In genomic region chr9:120872775-120873502, GRCh38 we compare ENCODE assay signal across 13 cellular contexts. TPM values are rescaled to one million over a fixed set of nuclear protein-coding genes. Genes with fewer than 3 reads are reported as not detected.
DNase-seq lines count a peak whose midpoint lies in the region; ATAC-seq, FAIRE-seq and TF ChIP-seq lines count a peak whose summit lies in the region.
"Had no signal": no experiment of that assay in that cellular context is flagged by ENCODE, and none has a peak within 500 bp of the region (broad histone marks: within the 10 kb centered on the region; RNA-seq: fewer than 3 reads in every experiment).

No MANE protein-coding gene starts in this region.

- 100% methylated on average over 4 of the region's 4 CpGs for WGBS in A549 (ENCODE audit: missing lambda C conversion rate)
- WGBS in esophagus squamous epithelium, 2 donors = 54 to 59% methylated on average over 3 to 4 of the region's 4 CpGs

- H3K27me3 ChIP-seq in DOHH2 (ENCODE audit: control insufficient read depth, low read length) = no peaks in the 10 kb centered on the region
- no peaks in the 10 kb centered on the region for H3K27me3 ChIP-seq in esophagus squamous epithelium
- H3K27me3 ChIP-seq in H7 (ENCODE audit: control insufficient read depth, insufficient read depth, low read length) = no peaks in the 10 kb centered on the region
- H3K27me3 ChIP-seq: BE2C had no signal

- no peak for TF ChIP-seq EP300 in A549 (IDR thresholded peaks at IDR 0.05)

- H3K4me1 ChIP-seq in A549 = peaks cover 48% of the 10 kb centered on the region
- peaks cover 66% of the 10 kb centered on the region for H3K4me1 ChIP-seq in DOHH2 (ENCODE audit: control insufficient read depth, low read length)
- peaks cover 18 to 65% (median 22%) of the 10 kb centered on the region in 3 donors for H3K4me1 ChIP-seq in esophagus squamous epithelium

- no peak for DNase-seq in A549 (ENCODE audit: low read depth in 1 of 2, low spot score in 1 of 2)
- DNase-seq in esophagus squamous epithelium (lab: John Stamatoyannopoulos, UW) = no peak
- no peak for DNase-seq in H7
- DNase-seq in progenitor cell of endocrine pancreas (ENCODE audit: low spot score, unreplicated experiment) = no peak
- DNase-seq in iPS-NIHi11 (ENCODE audit: low spot score) = no peak
- DNase-seq: BE2C; caudate nucleus; GF-D8; NCI-H2107; stimulated activated CD4-positive, alpha-beta T cell treated with anti-CD3 and anti-CD28 coated beads, Interleukin-4, amount 100 ng/mL, for 4 hours had no signal

- H3K4me1 Mint-ChIP-seq in T-helper 1 cell treated with Interleukin-12 subunit alpha and Interleukin-12 subunit beta and Interleukin-4 antibody, amounts not matched to agents 30 μg/mL and 1 μg/mL, for 36 hours (ENCODE audit: low read depth) = peaks cover 56% of the 10 kb centered on the region
- peaks cover 16% of the 10 kb centered on the region for H3K4me1 Mint-ChIP-seq in progenitor cell of endocrine pancreas (ENCODE audit: low read depth)

- H3K27ac Mint-ChIP-seq in T-helper 1 cell treated with Interleukin-12 subunit alpha and Interleukin-12 subunit beta and Interleukin-4 antibody, amounts not matched to agents 30 μg/mL and 1 μg/mL, for 36 hours = peak overlapping the region; percentile 82
- no peak overlapping the region for H3K27ac Mint-ChIP-seq in progenitor cell of endocrine pancreas

- no peaks in the 10 kb centered on the region for H4K20me1 ChIP-seq in DOHH2 (ENCODE audit: control insufficient read depth, insufficient read depth, low read depth, low read length)

- FAIRE-seq in A549 (lab: Jason Lieb, UNC) = no peak

- no peak for ATAC-seq in A549
- no peak for ATAC-seq in GM21723 (IDR thresholded peaks at IDR 0.05; ENCODE audit: unreplicated experiment)

- CTCF ChIA-PET in A549 (lab: Yijun Ruan, JAX) = interaction anchor here (2.0 to 2.7 kb wide), 2 partner anchors 26 to 64 kb away, joined by 5 to 14 read pairs; no protein-coding TSS in a partner anchor

- TF ChIP-seq CTCF in A549 (IDR thresholded peaks at IDR 0.05) (no peak), DOHH2 (IDR thresholded peaks at IDR 0.05; ENCODE audit: low read depth, low read length, poor library complexity, severe bottlenecking) (no peak), esophagus squamous epithelium (IDR thresholded peaks at IDR 0.05) (no peak), progenitor cell of endocrine pancreas (IDR thresholded peaks at IDR 0.05; ENCODE audit: unreplicated experiment) (no peak)

- intact Hi-C loops in esophagus squamous epithelium (cut with DNase I) = no loop called here

- H3K4me3 Mint-ChIP-seq in T-helper 1 cell treated with Interleukin-12 subunit alpha and Interleukin-12 subunit beta and Interleukin-4 antibody, amounts not matched to agents 30 μg/mL and 1 μg/mL, for 36 hours = peak overlapping the region; percentile 28
- no peak overlapping the region for H3K4me3 Mint-ChIP-seq in progenitor cell of endocrine pancreas (ENCODE audit: low read depth)

- H3K9me3 ChIP-seq in A549 (no peaks in the 10 kb centered on the region), DOHH2 (ENCODE audit: control insufficient read depth, insufficient read depth, low read length) (no peaks in the 10 kb centered on the region), esophagus squamous epithelium (no peaks in the 10 kb centered on the region)
- H3K9me3 ChIP-seq: BE2C had no signal

- POLR2A ChIA-PET in A549 (lab: Yijun Ruan, JAX) = interaction anchor here (1.0 to 1.6 kb wide), 3 partner anchors 17 to 80 kb away, joined by 3 to 6 read pairs (median 5); partner anchors contain the start of gene FBXW2

- H3K4me3 ChIP-seq in A549 = no peak overlapping the region
- H3K4me3 ChIP-seq in DOHH2 (ENCODE audit: low read length) = no peak overlapping the region
- no peak overlapping the region for H3K4me3 ChIP-seq in esophagus squamous epithelium
- H3K4me3 ChIP-seq in H7 (ENCODE audit: insufficient read depth, low read depth, low read length) = no peak overlapping the region

- no peak for TF ChIP-seq POLR2A in A549 (IDR thresholded peaks at IDR 0.05; ENCODE audit: low read length)
- TF ChIP-seq POLR2A in esophagus squamous epithelium (IDR thresholded peaks at IDR 0.05) = no peak

- TF ChIP-seq RAD21 in A549 (conservative IDR thresholded peaks at IDR 0.05 in 1 of 2, IDR thresholded peaks at IDR 0.05 in 1 of 2) = no peak

- H3K79me2 ChIP-seq in DOHH2 (ENCODE audit: control insufficient read depth, low read length) = peaks cover 44% of the 10 kb centered on the region

- H3K36me3 Mint-ChIP-seq in T-helper 1 cell treated with Interleukin-12 subunit alpha and Interleukin-12 subunit beta and Interleukin-4 antibody, amounts not matched to agents 30 μg/mL and 1 μg/mL, for 36 hours (ENCODE audit: low read depth) = peaks cover 63% of the 10 kb centered on the region
- peaks cover 1% of the 10 kb centered on the region for H3K36me3 Mint-ChIP-seq in progenitor cell of endocrine pancreas (ENCODE audit: insufficient read depth)

- no peaks in the 10 kb centered on the region for H3K9me3 Mint-ChIP-seq in T-helper 1 cell treated with Interleukin-12 subunit alpha and Interleukin-12 subunit beta and Interleukin-4 antibody, amounts not matched to agents 30 μg/mL and 1 μg/mL, for 36 hours
- H3K9me3 Mint-ChIP-seq in progenitor cell of endocrine pancreas (ENCODE audit: low read depth) = no peaks in the 10 kb centered on the region

- H3K4me2 ChIP-seq in A549 = peak overlapping the region; percentile 93
- no peak overlapping the region for H3K4me2 ChIP-seq in DOHH2 (ENCODE audit: low read length)

- peaks cover 36% of the 10 kb centered on the region for H3F3A ChIP-seq in DOHH2 (ENCODE audit: control insufficient read depth, insufficient read depth)

- no peaks in the 10 kb centered on the region for H3K9me2 ChIP-seq in DOHH2 (replicated peaks; ENCODE audit: control insufficient read depth, low read length)

- H3K27ac ChIP-seq in A549 (peak overlapping the region; percentile 99), DOHH2 (ENCODE audit: low read depth, low read length) (peak overlapping the region; percentile 97; the same call in 1 of the 2 replicates), esophagus squamous epithelium (peak overlapping the region; percentile 62 to 98 (median 69))

- H3K27me3 Mint-ChIP-seq in T-helper 1 cell treated with Interleukin-12 subunit alpha and Interleukin-12 subunit beta and Interleukin-4 antibody, amounts not matched to agents 30 μg/mL and 1 μg/mL, for 36 hours (ENCODE audit: low read depth) = no peaks in the 10 kb centered on the region
- peaks cover 9% of the 10 kb centered on the region for H3K27me3 Mint-ChIP-seq in progenitor cell of endocrine pancreas

- peaks cover 85% of the 10 kb centered on the region for H3K36me3 ChIP-seq in DOHH2 (ENCODE audit: control insufficient read depth, low read length)
- H3K36me3 ChIP-seq in esophagus squamous epithelium = peaks cover 0 to 40% (median 0%) of the 10 kb centered on the region in 3 donors
- H3K36me3 ChIP-seq in H7 (replicated peaks; ENCODE audit: control insufficient read depth, insufficient read depth, low read length) = peaks cover 6% of the 10 kb centered on the region

TF ChIP-seq in A549, 52 proteins besides CTCF, POLR2A, EP300 and RAD21:
- TF ChIP-seq ZSCAN20 (CRISPR knock-in tag; IDR thresholded peaks at IDR 0.05) (no peak), ZC3H11A (IDR thresholded peaks at IDR 0.05) (no peak), MAZ (IDR thresholded peaks at IDR 0.05; ENCODE audit: borderline replicate concordance, low read depth, low read length) (no peak), RCOR1 (IDR thresholded peaks at IDR 0.05; ENCODE audit: low read depth, low read length) (no peak)

RNA-seq across cellular contexts. Expression of gene PHF19, which starts 4.0 kb away (rescaled TPM):
- 50.7 and 64.9 TPM in 2 replicates for polyA plus RNA-seq in A549 (2011; rRNA removed)
- polyA plus RNA-seq in A549 (2012; cell fraction: cytosol; rRNA removed) = 185 and 190 TPM in 2 replicates
- 139 and 140 TPM in 2 replicates for polyA plus RNA-seq in A549 (2012; cell fraction: nucleus; rRNA removed)
- 102 to 105 TPM (median 104 TPM) in 3 replicates for polyA plus RNA-seq in A549 (2017; fragmentation: RNase III; extraction: RNeasy Plus Mini Kit Qiagen cat#74134 plus additional on column Dnase treatment)
- 103 and 110 TPM in 2 replicates for polyA minus RNA-seq in A549 (2011; rRNA and poly(A)+ RNA removed)
- 10 to 100 TPM; 12.8 to 40.0 (median 30.9) TPM for total RNA-seq in esophagus squamous epithelium
- 35.5 and 40.1 TPM in 2 replicates for total RNA-seq in H7 (2014; rRNA removed; shearing (Covaris generic))
- total RNA-seq in progenitor cell of endocrine pancreas = 27.2 and 28.4 TPM in 2 replicates

RNA-seq across cellular contexts. Expression of gene PSMD5, which starts 30.2 kb away (rescaled TPM):
- polyA plus RNA-seq in A549 (2011; rRNA removed) (52.3 and 63.7 TPM in 2 replicates), A549 (2017; fragmentation: RNase III; extraction: RNeasy Plus Mini Kit Qiagen cat#74134 plus additional on column Dnase treatment) (34.6 to 42.4 TPM (median 40.0 TPM) in 3 replicates)
- 19.4 and 22.8 TPM in 2 replicates for polyA plus RNA-seq in A549 (2012; cell fraction: cytosol; rRNA removed)
- 8.8 and 12.9 TPM in 2 replicates for polyA plus RNA-seq in A549 (2012; cell fraction: nucleus; rRNA removed)
- polyA minus RNA-seq in A549 (2011; rRNA and poly(A)+ RNA removed) = 17.1 and 17.5 TPM in 2 replicates
- total RNA-seq in esophagus squamous epithelium (10 to 100 TPM; 21.4 to 35.3 (median 33.3) TPM), progenitor cell of endocrine pancreas (47.9 and 50.1 TPM in 2 replicates)
- total RNA-seq in H7 (2014; rRNA removed; shearing (Covaris generic)) = 24.3 and 25.6 TPM in 2 replicates

RNA-seq across cellular contexts. Expression of gene TRAF1, which starts 53.7 kb away (rescaled TPM):
- polyA plus RNA-seq in A549 (2011; rRNA removed) (3.4 and 4.1 TPM in 2 replicates), A549 (2017; fragmentation: RNase III; extraction: RNeasy Plus Mini Kit Qiagen cat#74134 plus additional on column Dnase treatment) (2.0 to 4.6 TPM (median 2.1 TPM) in 3 replicates)
- polyA plus RNA-seq in A549 (2012; cell fraction: cytosol; rRNA removed) = 2.1 and 2.6 TPM in 2 replicates
- 8.0 and 8.1 TPM in 2 replicates for polyA plus RNA-seq in A549 (2012; cell fraction: nucleus; rRNA removed)
- polyA minus RNA-seq in A549 (2011; rRNA and poly(A)+ RNA removed) = 3.8 and 5.4 TPM in 2 replicates
- total RNA-seq in esophagus squamous epithelium (1 to 10 TPM; 2.5 to 5.7 (median 2.8) TPM), progenitor cell of endocrine pancreas (6.7 TPM in 2 replicates)
- 0.97 and 1.4 TPM in 2 replicates for total RNA-seq in H7 (2014; rRNA removed; shearing (Covaris generic))
